13 cellular contexts compared by ENCODE assay signal in genomic region chr10:102024799-102025198, GRCh38.
"Had no signal": no experiment of that assay in that cellular context is flagged by ENCODE, and none has a peak within 500 bp of the region (broad histone marks: within the 10 kb centered on the region; RNA-seq: fewer than 3 reads in every experiment).

No MANE protein-coding gene starts in this region.

- H3K27me3 Mint-ChIP-seq: activated CD8-positive, alpha-beta memory T cell treated with anti-CD3 and anti-CD28 coated beads, Interleukin-2, amount 10 ng/mL, durations not matched to agents 7 days and 5 days; activated naive CD8-positive, alpha-beta T cell; activated T-cell treated with anti-CD3 and anti-CD28 coated beads, Interleukin-2, amount 50 U/mL, for 24 hours; stimulated activated naive CD8-positive, alpha-beta T cell treated with anti-CD3 and anti-CD28 coated beads, Interleukin-15, Interleukin-2, amounts not matched to agents 100 ng/mL and 50 ng/mL, for 24 hours had no signal

- H3K9me3 Mint-ChIP-seq: activated T-cell treated with anti-CD3 and anti-CD28 coated beads, Interleukin-2, amount 50 U/mL, for 24 hours; endodermal cell; stimulated activated naive CD8-positive, alpha-beta T cell treated with anti-CD3 and anti-CD28 coated beads, Interleukin-15, Interleukin-2, amounts not matched to agents 100 ng/mL and 50 ng/mL, for 24 hours had no signal

- DNase-seq: activated CD4-positive, alpha-beta T cell treated with anti-CD3 and anti-CD28 coated beads for 1 hour; activated CD4-positive, alpha-beta T cell treated with anti-CD3 and anti-CD28 coated beads, Interleukin-2, amount 50 U/mL, for 48 hours; activated CD8-positive, alpha-beta memory T cell treated with anti-CD3 and anti-CD28 coated beads, Interleukin-2, amount 10 ng/mL, durations not matched to agents 7 days and 5 days; activated effector memory CD4-positive, alpha-beta T cell treated with Interleukin-2 at 50 U/mL for 16 hours; activated T-cell treated with anti-CD3 and anti-CD28 coated beads, Interleukin-2, amount 50 U/mL, for 24 hours; brain microvascular endothelial cell; endodermal cell; hypothalamus; mucosa of descending colon; stimulated activated CD4-positive, alpha-beta T cell treated with anti-CD3 and anti-CD28 coated beads, Interleukin-12 subunit alpha, Interleukin-12 subunit beta, amount 100 ng/mL, for 4 hours had no signal

- H3K4me1 Mint-ChIP-seq: endodermal cell, nephron had no signal

- H3K4me3 Mint-ChIP-seq: activated CD8-positive, alpha-beta memory T cell treated with anti-CD3 and anti-CD28 coated beads, Interleukin-2, amount 10 ng/mL, durations not matched to agents 7 days and 5 days; activated naive CD8-positive, alpha-beta T cell; activated T-cell treated with anti-CD3 and anti-CD28 coated beads, Interleukin-2, amount 50 U/mL, for 24 hours; endodermal cell; nephron; stimulated activated naive CD8-positive, alpha-beta T cell treated with anti-CD3 and anti-CD28 coated beads, Interleukin-15, Interleukin-2, amounts not matched to agents 100 ng/mL and 50 ng/mL, for 24 hours had no signal

- H3K27ac Mint-ChIP-seq: activated CD8-positive, alpha-beta memory T cell treated with anti-CD3 and anti-CD28 coated beads, Interleukin-2, amount 10 ng/mL, durations not matched to agents 7 days and 5 days; activated naive CD8-positive, alpha-beta T cell; activated T-cell treated with anti-CD3 and anti-CD28 coated beads, Interleukin-2, amount 50 U/mL, for 24 hours; endodermal cell; nephron; stimulated activated naive CD8-positive, alpha-beta T cell treated with anti-CD3 and anti-CD28 coated beads, Interleukin-15, Interleukin-2, amounts not matched to agents 100 ng/mL and 50 ng/mL, for 24 hours had no signal

- ATAC-seq: activated CD8-positive, alpha-beta memory T cell treated with anti-CD3 and anti-CD28 coated beads, Interleukin-2, amount 10 ng/mL, durations not matched to agents 7 days and 5 days; mucosa of descending colon had no signal
